In genomic region chr10:26486304-26486703, GRCh38 we compare ENCODE assay signal across 9 cellular contexts. TPM values are rescaled to one million over a fixed set of nuclear protein-coding genes. Genes with fewer than 3 reads are reported as not detected.
A peak's percentile ranks its signal among the peaks of the same experiment; 100 is the strongest.
DNase-seq lines count a peak whose midpoint lies in the region; ATAC-seq and TF ChIP-seq lines count a peak whose summit lies in the region.
"Had no signal": no experiment of that assay in that cellular context is flagged by ENCODE, and none has a peak within 500 bp of the region (broad histone marks: within the 10 kb centered on the region; RNA-seq: fewer than 3 reads in every experiment).

No MANE protein-coding gene starts in this region.

- peaks cover 10% of the 10 kb centered on the region for H3K36me3 Mint-ChIP-seq in CD4-positive, CD25-positive, alpha-beta regulatory T cell

- peaks cover 80% of the 10 kb centered on the region for H3K4me1 ChIP-seq in CD4-positive, CD25-positive, alpha-beta regulatory T cell (ENCODE audit: control insufficient read depth, insufficient read depth, low read length, poor library complexity, severe bottlenecking)
- H3K4me1 ChIP-seq in osteoblast (ENCODE audit: insufficient read depth, low read length), result peaks cover 31% of the 10 kb centered on the region

- no peaks in the 10 kb centered on the region for H3K9me3 Mint-ChIP-seq in CD4-positive, CD25-positive, alpha-beta regulatory T cell

- no peaks in the 10 kb centered on the region for H3K27me3 ChIP-seq in CD4-positive, CD25-positive, alpha-beta regulatory T cell (ENCODE audit: control insufficient read depth, insufficient read depth, low read length)
- H3K27me3 ChIP-seq in osteoblast (ENCODE audit: insufficient read depth, low read length), result no peaks in the 10 kb centered on the region

- no peak for ATAC-seq in CD4-positive, CD25-positive, alpha-beta regulatory T cell (ENCODE audit: low read depth in 2 of 2)
- no peak for ATAC-seq in HG03108 (IDR thresholded peaks at IDR 0.05; ENCODE audit: unreplicated experiment)
- ATAC-seq in HG02642 (IDR thresholded peaks at IDR 0.05; ENCODE audit: poor library complexity, unreplicated experiment), result no peak

- H2AFZ ChIP-seq in osteoblast (ENCODE audit: low read length), result no peak overlapping the region

- peaks cover 14% of the 10 kb centered on the region for H3K36me3 ChIP-seq in CD4-positive, CD25-positive, alpha-beta regulatory T cell (ENCODE audit: control insufficient read depth, insufficient read depth, low read length)
- H3K36me3 ChIP-seq in osteoblast (ENCODE audit: insufficient read depth, low read length), result no peaks in the 10 kb centered on the region

- no peak for DNase-seq in CD4-positive, CD25-positive, alpha-beta regulatory T cell
- peak; percentile 26 for DNase-seq in NCI-H460 (ENCODE audit: extremely low read depth, low read depth)
- peak; percentile 34 for DNase-seq in epithelial cell of esophagus (ENCODE audit: low read depth)
- peak; percentile 82 for DNase-seq in osteoblast (ENCODE audit: insufficient read length, low spot score, missing footprints)
- DNase-seq in DMS153 (lab: John Stamatoyannopoulos, UW), result no peak
- DNase-seq in NCI-H82 (lab: John Stamatoyannopoulos, UW), result no peak

- peak overlapping the region; percentile 95 to 99 (median 96) for H3K27ac Mint-ChIP-seq in CD4-positive, CD25-positive, alpha-beta regulatory T cell

- no peaks in the 10 kb centered on the region for H3K27me3 Mint-ChIP-seq in CD4-positive, CD25-positive, alpha-beta regulatory T cell

- H3K79me2 ChIP-seq in osteoblast (ENCODE audit: insufficient read depth, low read length), result no peaks in the 10 kb centered on the region

- peak overlapping the region; percentile 71 for H3K4me2 ChIP-seq in osteoblast (ENCODE audit: insufficient read depth, low read length)

- peak overlapping the region; percentile 94 for H3K27ac ChIP-seq in CD4-positive, CD25-positive, alpha-beta regulatory T cell (ENCODE audit: insufficient read depth, low read length, poor library complexity, severe bottlenecking)
- peak overlapping the region; percentile 99 for H3K27ac ChIP-seq in osteoblast (ENCODE audit: low read depth, low read length)

- H3K9me3 ChIP-seq in CD4-positive, CD25-positive, alpha-beta regulatory T cell (ENCODE audit: control insufficient read depth in 2 of 2, low read length in 2 of 2), result no peaks in the 10 kb centered on the region
- no peaks in the 10 kb centered on the region for H3K9me3 ChIP-seq in osteoblast (ENCODE audit: low read depth, low read length)

- H3K4me1 Mint-ChIP-seq in CD4-positive, CD25-positive, alpha-beta regulatory T cell, result peaks cover 43 to 85% (median 58%) of the 10 kb centered on the region in 4 donors

- H3K4me3 Mint-ChIP-seq in CD4-positive, CD25-positive, alpha-beta regulatory T cell, result peak overlapping the region; percentile 1 to 74 (median 59)

- no peaks in the 10 kb centered on the region for H4K20me1 ChIP-seq in osteoblast (ENCODE audit: insufficient read depth, low read length)

- H3K4me3 ChIP-seq in CD4-positive, CD25-positive, alpha-beta regulatory T cell (ENCODE audit: low read depth, low read length), result peak overlapping the region; percentile 82
- H3K4me3 ChIP-seq in epithelial cell of esophagus (ENCODE audit: low read length) (no peak overlapping the region), osteoblast (ENCODE audit: insufficient read depth, low read length) (peak overlapping the region; percentile 49)

- TF ChIP-seq CTCF in epithelial cell of esophagus (IDR thresholded peaks at IDR 0.05; ENCODE audit: insufficient read depth, low read depth, low read length, missing control alignments), result no peak
- no peak for TF ChIP-seq CTCF in osteoblast (IDR thresholded peaks at IDR 0.05; ENCODE audit: extremely low read depth, low read depth, low read length)

RNA-seq across cellular contexts. Expression of gene APBB1IP, which starts 48.2 kb away (rescaled TPM):
- 86.4 TPM for total RNA-seq in CD4-positive, CD25-positive, alpha-beta regulatory T cell
- polyA plus RNA-seq in CD4-positive, CD25-positive, alpha-beta regulatory T cell, result 10 to 100 TPM; 44.1 to 56.0 (median 50.3) TPM
- not detected in 2 replicates for total RNA-seq in NCI-H460 (2014; rRNA removed; shearing (Covaris generic))
- polyA plus RNA-seq in NCI-H460 (2014; cell fraction: nucleus; rRNA removed), result not detected in 2 replicates
- total RNA-seq in osteoblast, result 14.8 and 29.8 TPM in 2 replicates
- total RNA-seq: HT-29 had no signal

Comparison
In these comparisons a context has a peak if more than half of its experiments do, and no peak if none do; other contexts are left out.
1. DNase-seq: peak in NCI-H460 (single experiment), epithelial cell of esophagus (single experiment) and osteoblast (single experiment); none in CD4-positive, CD25-positive, alpha-beta regulatory T cell (0 of 3), DMS153 (single experiment) and NCI-H82 (single experiment).
2. RNA of gene APBB1IP, which starts 48.2 kb away (total RNA-seq): 86.4 TPM in CD4-positive, CD25-positive, alpha-beta regulatory T cell (single experiment) and 14.8 to 29.8 TPM in osteoblast; not detected in NCI-H460; every median in the first group is over 10 times any median in the second.